In the genomic region with DNA sequence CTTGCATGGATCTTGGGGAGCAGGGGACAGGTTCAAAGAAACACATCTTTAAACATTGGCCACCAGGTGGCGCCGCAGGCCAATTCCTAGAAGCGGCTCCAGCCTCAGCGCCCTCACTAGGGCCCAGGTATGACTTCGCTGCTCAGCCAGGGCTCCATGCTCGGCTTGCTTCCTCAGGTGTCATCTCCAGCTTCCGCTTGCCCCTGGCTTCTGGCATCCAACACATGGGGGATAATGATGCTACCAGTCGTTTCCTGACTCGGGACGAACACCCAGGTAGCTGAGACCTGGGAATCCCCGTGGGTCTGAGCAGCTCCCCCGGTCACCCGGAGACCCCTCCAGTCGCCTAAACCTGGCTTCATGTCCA, we compare ENCODE assay signal across 8 cellular contexts. TPM values are rescaled to one million over a fixed set of nuclear protein-coding genes. Genes with fewer than 3 reads are reported as not detected.
DNase-seq lines count a peak whose midpoint lies in the region; ATAC-seq and TF ChIP-seq lines count a peak whose summit lies in the region.

No MANE protein-coding gene starts in this region.

- H3K9me3 ChIP-seq in OCI-LY3 (ENCODE audit: insufficient read depth, low read length), result no peaks in the 10 kb centered on the region
- H3K9me3 ChIP-seq in naive thymus-derived CD4-positive, alpha-beta T cell (ENCODE audit: control insufficient read depth in 2 of 3, low read length in 3 of 3), result no peaks in the 10 kb centered on the region

- no peak overlapping the region for H3K4me3 Mint-ChIP-seq in naive thymus-derived CD4-positive, alpha-beta T cell
- no peak overlapping the region for H3K4me3 Mint-ChIP-seq in stimulated activated memory B cell treated with anti-CD40 and anti-IgM and Interleukin-4, amounts not matched to agents 10 μg/mL and 1 μg/mL and 100 μg/mL, for 72 hours

- H3K4me2 ChIP-seq in OCI-LY3 (ENCODE audit: low read length), result no peak overlapping the region

- DNase-seq in GM10248 (ENCODE audit: extremely low spot score) (peak; percentile 86), HuH-7 (ENCODE audit: low spot score) (peak; percentile 90), activated T-cell treated with anti-CD3 and anti-CD28 coated beads for 1 hour (ENCODE audit: low read depth) (peak; percentile 95), epithelial cell of proximal tubule (ENCODE audit: low read depth) (no peak)
- DNase-seq in naive thymus-derived CD4-positive, alpha-beta T cell, result peak; percentile 69 to 86 (median 82)

- H3K36me3 ChIP-seq in OCI-LY3 (replicated peaks; ENCODE audit: low read depth, low read length), result no peaks in the 10 kb centered on the region
- no peaks in the 10 kb centered on the region for H3K36me3 ChIP-seq in naive thymus-derived CD4-positive, alpha-beta T cell (ENCODE audit: control insufficient read depth in 2 of 3, insufficient read depth in 3 of 3, low read length in 3 of 3)

- CTCF ChIA-PET in GM10248 (lab: Yijun Ruan, JAX), result interaction anchor here (0.6 to 29.1 kb wide), 20 partner anchors 9 to 282 kb away, joined by 3 to 1172 read pairs (median 4); a partner anchor contains a TSS
- CTCF ChIA-PET in naive thymus-derived CD4-positive, alpha-beta T cell (lab: Charles Lee), result interaction anchor here (0.6 to 20.3 kb wide), 10 partner anchors 10 to 247 kb away, joined by 3 to 340 read pairs (median 4); a partner anchor contains a TSS

- no peaks in the 10 kb centered on the region for H3K79me2 ChIP-seq in OCI-LY3 (ENCODE audit: low read length)

- no peak for TF ChIP-seq POLR2A in GM18505 (IDR thresholded peaks at IDR 0.05; ENCODE audit: borderline replicate concordance, extremely low read depth, insufficient read depth, insufficient read length)

- peak overlapping the region in 5 of 9 donors; percentile 3 to 76 (median 40) for H3K27ac Mint-ChIP-seq in naive thymus-derived CD4-positive, alpha-beta T cell
- no peak overlapping the region for H3K27ac Mint-ChIP-seq in stimulated activated memory B cell treated with anti-CD40 and anti-IgM and Interleukin-4, amounts not matched to agents 10 μg/mL and 1 μg/mL and 100 μg/mL, for 72 hours

- no peak overlapping the region for H3K27ac ChIP-seq in OCI-LY3 (ENCODE audit: low read length)
- H3K27ac ChIP-seq in naive thymus-derived CD4-positive, alpha-beta T cell (ENCODE audit: low read depth, low read length), result no peak overlapping the region

- H3K4me3 ChIP-seq in OCI-LY3 (ENCODE audit: low read length) (no peak overlapping the region), epithelial cell of proximal tubule (ENCODE audit: low read depth, low read length) (no peak overlapping the region)
- no peak overlapping the region for H3K4me3 ChIP-seq in naive thymus-derived CD4-positive, alpha-beta T cell (ENCODE audit: low read length)

- TF ChIP-seq CTCF in GM10248 (IDR thresholded peaks at IDR 0.05; ENCODE audit: control extremely low read depth, extremely low read depth, low read depth, missing control alignments) (peak; percentile 71), OCI-LY3 (IDR thresholded peaks at IDR 0.05; ENCODE audit: low read depth, low read length) (peak; percentile 95), epithelial cell of proximal tubule (conservative IDR thresholded peaks at IDR 0.05; ENCODE audit: low read depth, low read length) (peak; percentile 80)

- H3K9ac ChIP-seq in OCI-LY3 (ENCODE audit: low read length), result no peak overlapping the region

- H4K20me1 ChIP-seq in OCI-LY3 (ENCODE audit: insufficient read depth, low read length), result no peaks in the 10 kb centered on the region

- intact Hi-C loops in naive thymus-derived CD4-positive, alpha-beta T cell (cut with micrococcal nuclease), result loop anchor here (1.0 to 5.0 kb wide), 5 partner anchors 16 to 356 kb away; no protein-coding TSS in a partner anchor

- H3K9me3 Mint-ChIP-seq in naive thymus-derived CD4-positive, alpha-beta T cell, result no peaks in the 10 kb centered on the region
- H3K9me3 Mint-ChIP-seq in stimulated activated memory B cell treated with anti-CD40 and anti-IgM and Interleukin-4, amounts not matched to agents 10 μg/mL and 1 μg/mL and 100 μg/mL, for 72 hours, result no peaks in the 10 kb centered on the region

- POLR2A ChIA-PET in GM10248 (lab: Yijun Ruan, JAX), result no interaction called here
- POLR2A ChIA-PET in naive thymus-derived CD4-positive, alpha-beta T cell (lab: Charles Lee), result interaction anchor here (1.1 to 3.7 kb wide), 2 partner anchors 9 to 38 kb away, joined by 3 to 24 read pairs; no protein-coding TSS in a partner anchor

- no peak overlapping the region for H2AFZ ChIP-seq in OCI-LY3 (ENCODE audit: low read depth, low read length)

- peaks cover 27% of the 10 kb centered on the region for H3K27me3 ChIP-seq in OCI-LY3 (ENCODE audit: low read depth, low read length)
- no peaks in the 10 kb centered on the region for H3K27me3 ChIP-seq in naive thymus-derived CD4-positive, alpha-beta T cell (ENCODE audit: control insufficient read depth in 2 of 2, insufficient read depth in 2 of 2, low read length in 2 of 2)

- H3K27me3 Mint-ChIP-seq in naive thymus-derived CD4-positive, alpha-beta T cell, result peaks cover 5 to 57% (median 19%) of the 10 kb centered on the region in 5 donors
- peaks cover 42% of the 10 kb centered on the region for H3K27me3 Mint-ChIP-seq in stimulated activated memory B cell treated with anti-CD40 and anti-IgM and Interleukin-4, amounts not matched to agents 10 μg/mL and 1 μg/mL and 100 μg/mL, for 72 hours

- H3K36me3 Mint-ChIP-seq in naive thymus-derived CD4-positive, alpha-beta T cell, result no peaks in the 10 kb centered on the region
- no peaks in the 10 kb centered on the region for H3K36me3 Mint-ChIP-seq in stimulated activated memory B cell treated with anti-CD40 and anti-IgM and Interleukin-4, amounts not matched to agents 10 μg/mL and 1 μg/mL and 100 μg/mL, for 72 hours

- peaks cover 5 to 13% (median 9%) of the 10 kb centered on the region in 7 donors for H3K4me1 Mint-ChIP-seq in naive thymus-derived CD4-positive, alpha-beta T cell
- peaks cover 31% of the 10 kb centered on the region for H3K4me1 Mint-ChIP-seq in stimulated activated memory B cell treated with anti-CD40 and anti-IgM and Interleukin-4, amounts not matched to agents 10 μg/mL and 1 μg/mL and 100 μg/mL, for 72 hours

- peaks cover 4% of the 10 kb centered on the region for H3K4me1 ChIP-seq in OCI-LY3 (ENCODE audit: low read length)
- H3K4me1 ChIP-seq in naive thymus-derived CD4-positive, alpha-beta T cell (ENCODE audit: control insufficient read depth in 2 of 2, insufficient read depth in 2 of 2, low read length in 2 of 2), result peaks cover 2 to 4% of the 10 kb centered on the region in 2 donors

- ATAC-seq in naive thymus-derived CD4-positive, alpha-beta T cell, result peak; percentile 97
- ATAC-seq in stimulated activated memory B cell treated with anti-CD40 and anti-IgM and Interleukin-4, amounts not matched to agents 10 μg/mL and 1 μg/mL and 100 μg/mL, for 72 hours, result peak; percentile 95
- ATAC-seq in GM18505 (IDR thresholded peaks at IDR 0.05; ENCODE audit: unreplicated experiment), result no peak

RNA-seq across cellular contexts. Expression of a gene that starts 8.5 kb away (rescaled TPM):
- 14.8 and 19.0 TPM in 2 replicates for total RNA-seq in epithelial cell of proximal tubule
- total RNA-seq in naive thymus-derived CD4-positive, alpha-beta T cell, result under 1 TPM in 4 of 5 experiments, not detected in 1; 0.05 to 0.15 (median 0.13) TPM
- polyA plus RNA-seq in naive thymus-derived CD4-positive, alpha-beta T cell, result not detected

RNA-seq across cellular contexts. Expression of a gene that starts 23.7 kb away (rescaled TPM):
- total RNA-seq in epithelial cell of proximal tubule, result 358 and 433 TPM in 2 replicates
- total RNA-seq in naive thymus-derived CD4-positive, alpha-beta T cell, result 100 to 1,000 TPM in 2 of 5 experiments, 10 to 100 TPM in 1, 1 to 10 TPM in 2; 5.5 to 470 (median 18.0) TPM
- polyA plus RNA-seq in naive thymus-derived CD4-positive, alpha-beta T cell, result under 1 TPM in 1 of 2 donors, not detected in 1; 0.20 TPM

RNA-seq across cellular contexts. Expression of a gene that starts 29.8 kb away (rescaled TPM):
- 17.8 and 47.5 TPM in 2 replicates for total RNA-seq in epithelial cell of proximal tubule
- total RNA-seq in naive thymus-derived CD4-positive, alpha-beta T cell, result 1 to 10 TPM in 4 of 5 experiments, not detected in 1; 1.1 to 2.7 (median 2.2) TPM
- polyA plus RNA-seq in naive thymus-derived CD4-positive, alpha-beta T cell, result 1 to 10 TPM; 1.5 to 1.8 TPM

RNA-seq across cellular contexts. Expression of a gene that starts 36.2 kb away (rescaled TPM):
- 94.8 and 97.0 TPM in 2 replicates for total RNA-seq in epithelial cell of proximal tubule
- 10 to 100 TPM; 13.3 to 66.1 (median 27.9) TPM for total RNA-seq in naive thymus-derived CD4-positive, alpha-beta T cell
- polyA plus RNA-seq in naive thymus-derived CD4-positive, alpha-beta T cell, result 10 to 100 TPM; 90.1 to 97.9 TPM

RNA-seq across cellular contexts. Expression of a gene that starts 37.2 kb away (rescaled TPM):
- 28.2 and 29.7 TPM in 2 replicates for total RNA-seq in epithelial cell of proximal tubule
- 10 to 100 TPM; 16.2 to 37.6 (median 31.3) TPM for total RNA-seq in naive thymus-derived CD4-positive, alpha-beta T cell
- polyA plus RNA-seq in naive thymus-derived CD4-positive, alpha-beta T cell, result 1 to 10 TPM; 6.7 to 9.9 TPM

Comparison
In these comparisons a context has a peak if more than half of its experiments do, and no peak if none do; other contexts are left out.
1. RNA of a gene that starts 8.5 kb away (total RNA-seq): 14.8 to 19.0 TPM in epithelial cell of proximal tubule; 0.05 to 0.15 TPM in naive thymus-derived CD4-positive, alpha-beta T cell; every median in the first group is over 10 times any median in the second.
2. Peak in every context shown above with its lines, with median percentiles within 50 percentile points of each other: CTCF ChIP-seq.